19 cellular contexts compared by ENCODE assay signal in the genomic region with DNA sequence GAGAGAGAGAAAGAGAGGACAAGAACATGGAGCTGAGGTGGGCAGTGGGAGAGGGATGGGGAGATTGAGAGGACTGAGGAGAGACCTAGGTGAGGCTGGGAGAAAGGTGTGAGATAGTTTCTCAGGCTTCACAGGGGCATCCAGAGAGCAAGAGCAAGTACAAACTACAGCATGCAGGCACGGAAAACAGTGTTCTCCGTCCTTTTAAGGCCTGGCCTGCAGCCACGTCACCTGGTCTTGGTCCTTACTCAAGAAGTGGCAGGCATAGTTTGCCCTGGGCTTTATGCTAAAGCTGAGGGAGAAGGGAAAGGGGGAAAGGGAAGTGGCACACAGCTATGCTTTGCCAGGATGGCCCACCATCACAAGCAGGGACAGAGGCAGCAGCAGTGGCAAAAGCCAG.
DNase-seq lines count a peak whose midpoint lies in the region; ATAC-seq and TF ChIP-seq lines count a peak whose summit lies in the region.
"Had no signal": no experiment of that assay in that cellular context is flagged by ENCODE, and none has a peak within 500 bp of the region (broad histone marks: within the 10 kb centered on the region; RNA-seq: fewer than 3 reads in every experiment).

No MANE protein-coding gene starts in this region.

- H3K27me3 ChIP-seq in heart left ventricle (no peaks in the 10 kb centered on the region), sigmoid colon (no peaks in the 10 kb centered on the region), aorta (ENCODE audit: control insufficient read depth in 1 of 2, insufficient read depth in 2 of 2, low read length in 1 of 2) (no peaks in the 10 kb centered on the region)

- peak overlapping the region; percentile 93 for H3K27ac Mint-ChIP-seq in glutamatergic neuron (ENCODE audit: unreplicated experiment)
- H3K27ac Mint-ChIP-seq: activated CD4-positive, alpha-beta memory T cell treated with anti-CD3 and anti-CD28 coated beads for 36 hours; activated T-cell treated with anti-CD3 and anti-CD28 coated beads, Interleukin-2, amount 50 U/mL, for 72 hours; CD4-positive, alpha-beta T cell; natural killer cell treated with Interleukin-12 subunit alpha and Interleukin-12 subunit beta and Interleukin-15 and Interleukin-18, amount 100 ng/mL, for 72 hours had no signal

- intact Hi-C loops in heart left ventricle (cut with DNase I): loop anchor here in 2 of 10 donors (5.0 to 10.0 kb wide), 2 partner anchors 62 to 110 kb away; a partner anchor contains a TSS
- intact Hi-C loops in Right ventricle myocardium superior (cut with DNase I): no loop called here
- intact Hi-C loops in sigmoid colon (cut with DNase I): no loop called here
- intact Hi-C loops in aorta (cut with DNase I): no loop called here

- H3K36me3 Mint-ChIP-seq in glutamatergic neuron (ENCODE audit: unreplicated experiment): no peaks in the 10 kb centered on the region
- H3K36me3 Mint-ChIP-seq: natural killer cell treated with Interleukin-12 subunit alpha and Interleukin-12 subunit beta and Interleukin-15 and Interleukin-18, amount 100 ng/mL, for 72 hours had no signal

- no peaks in the 10 kb centered on the region for H3K9me3 ChIP-seq in heart left ventricle
- no peaks in the 10 kb centered on the region for H3K9me3 ChIP-seq in sigmoid colon
- H3K9me3 ChIP-seq in aorta (ENCODE audit: control insufficient read depth, low read length): no peaks in the 10 kb centered on the region

- peaks cover 45% of the 10 kb centered on the region for H3K4me1 Mint-ChIP-seq in glutamatergic neuron (ENCODE audit: low read depth, unreplicated experiment)

- H3K36me3 ChIP-seq in heart left ventricle: no peaks in the 10 kb centered on the region
- no peaks in the 10 kb centered on the region for H3K36me3 ChIP-seq in sigmoid colon
- no peaks in the 10 kb centered on the region for H3K36me3 ChIP-seq in aorta (ENCODE audit: control insufficient read depth in 1 of 2, insufficient read depth in 2 of 2, low read length in 1 of 2)

- no peak for ATAC-seq in heart left ventricle
- ATAC-seq in Right ventricle myocardium superior (ENCODE audit: poor library complexity): no peak
- no peak for ATAC-seq in aorta (ENCODE audit: low FRiP score)
- ATAC-seq: activated T-cell treated with anti-CD3 and anti-CD28 coated beads, Interleukin-2, amount 50 U/mL, for 72 hours; natural killer cell treated with Interleukin-12 subunit alpha and Interleukin-12 subunit beta and Interleukin-15 and Interleukin-18, amount 100 ng/mL, for 72 hours had no signal

- DNase-seq in heart left ventricle (no peak), Right ventricle myocardium superior (no peak), glutamatergic neuron (no peak), sigmoid colon (peak; percentile 83), aorta (peak in 1 of 2 donors; percentile 79), SK-N-DZ (ENCODE audit: low spot score) (no peak), putamen (ENCODE audit: low spot score) (no peak), mesenteric fat pad (ENCODE audit: low spot score) (no peak)
- DNase-seq: activated CD4-positive, alpha-beta memory T cell treated with anti-CD3 and anti-CD28 coated beads for 36 hours; activated T-cell treated with anti-CD3 and anti-CD28 coated beads, Interleukin-2, amount 50 U/mL, for 72 hours; CD4-positive, alpha-beta T cell; mammary epithelial cell; NCI-H2107; RPMI8226; stimulated activated CD4-positive, alpha-beta T cell treated with anti-CD3 and anti-CD28 coated beads, Interleukin-2, amount 100 ng/mL, for 48 hours; T-helper 1 cell had no signal

- WGBS in heart left ventricle, 4 donors: 53 to 69% (median 60%) methylated on average over 3 of the region's 3 CpGs
- 90 to 91% methylated on average over 3 of the region's 3 CpGs for WGBS in sigmoid colon, 2 donors
- WGBS in aorta, 2 donors: 16 to 21% methylated on average over 3 of the region's 3 CpGs

- no peak for TF ChIP-seq EP300 in sigmoid colon (IDR thresholded peaks at IDR 0.05)

- TF ChIP-seq CTCF in heart left ventricle (IDR thresholded peaks at IDR 0.05): no peak
- no peak for TF ChIP-seq CTCF in glutamatergic neuron (IDR thresholded peaks at IDR 0.05; ENCODE audit: partially characterized antibody, unreplicated experiment)
- TF ChIP-seq CTCF in sigmoid colon (IDR thresholded peaks at IDR 0.05): no peak

- peaks cover 7% of the 10 kb centered on the region for H3K9me3 Mint-ChIP-seq in glutamatergic neuron (ENCODE audit: unreplicated experiment)
- H3K9me3 Mint-ChIP-seq: activated CD4-positive, alpha-beta memory T cell treated with anti-CD3 and anti-CD28 coated beads for 36 hours; activated T-cell treated with anti-CD3 and anti-CD28 coated beads, Interleukin-2, amount 50 U/mL, for 72 hours; CD4-positive, alpha-beta T cell; natural killer cell treated with Interleukin-12 subunit alpha and Interleukin-12 subunit beta and Interleukin-15 and Interleukin-18, amount 100 ng/mL, for 72 hours had no signal

- H3K4me3 ChIP-seq in heart left ventricle (no peak overlapping the region), sigmoid colon (no peak overlapping the region), aorta (ENCODE audit: low read length in 2 of 2) (no peak overlapping the region)

- H3K4me3 Mint-ChIP-seq in glutamatergic neuron (ENCODE audit: unreplicated experiment): peak overlapping the region; percentile 76
- H3K4me3 Mint-ChIP-seq: activated CD4-positive, alpha-beta memory T cell treated with anti-CD3 and anti-CD28 coated beads for 36 hours; activated T-cell treated with anti-CD3 and anti-CD28 coated beads, Interleukin-2, amount 50 U/mL, for 72 hours; CD4-positive, alpha-beta T cell; natural killer cell treated with Interleukin-12 subunit alpha and Interleukin-12 subunit beta and Interleukin-15 and Interleukin-18, amount 100 ng/mL, for 72 hours had no signal

- no peak for TF ChIP-seq POLR2A in heart left ventricle (IDR thresholded peaks at IDR 0.05)
- TF ChIP-seq POLR2A in sigmoid colon (IDR thresholded peaks at IDR 0.05): no peak

- H3K27ac ChIP-seq in heart left ventricle (peak overlapping the region in 11 of 12 donors; percentile 69 to 92 (median 89)), sigmoid colon (peak overlapping the region; percentile 81 to 93 (median 90)), aorta (ENCODE audit: low read depth in 1 of 2, low read length in 2 of 2) (peak overlapping the region; percentile 91)
- H3K27ac ChIP-seq: HL-60, VCaP had no signal

- H3K4me1 ChIP-seq in heart left ventricle (peaks cover 0 to 48% (median 38%) of the 10 kb centered on the region in 12 donors), sigmoid colon (peaks cover 0 to 56% (median 44%) of the 10 kb centered on the region in 4 donors), aorta (ENCODE audit: control insufficient read depth in 1 of 2, insufficient read depth in 2 of 2, low read length in 2 of 2) (peaks cover 3 to 7% of the 10 kb centered on the region in 2 donors)

- no peaks in the 10 kb centered on the region for H3K27me3 Mint-ChIP-seq in glutamatergic neuron (ENCODE audit: unreplicated experiment)
- H3K27me3 Mint-ChIP-seq: activated CD4-positive, alpha-beta memory T cell treated with anti-CD3 and anti-CD28 coated beads for 36 hours; CD4-positive, alpha-beta T cell had no signal
